9 cellular contexts compared by ENCODE assay signal in the genomic region with DNA sequence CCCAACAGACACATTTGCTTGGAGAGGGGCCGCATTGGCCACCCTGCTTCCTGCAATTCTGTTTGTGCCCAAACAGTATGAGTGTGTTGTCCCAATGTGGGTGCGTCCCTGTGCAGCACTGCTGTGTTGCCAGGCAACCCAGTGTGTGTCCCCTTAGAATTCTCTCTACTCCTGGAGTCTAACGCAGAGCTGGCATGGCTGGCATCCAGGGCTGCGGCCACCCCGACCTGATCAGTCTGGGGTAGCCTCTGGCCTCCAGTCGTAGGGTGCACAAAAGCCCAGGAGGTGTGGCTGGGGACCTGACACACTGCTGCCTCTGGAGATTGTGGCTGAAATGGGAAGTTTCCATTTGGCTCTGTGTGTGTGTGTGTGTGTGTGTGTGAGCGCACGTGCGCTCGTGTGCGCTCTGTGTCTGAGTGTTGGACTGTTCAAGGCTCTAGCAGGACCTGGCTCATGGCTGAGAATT. TPM values are rescaled to one million over a fixed set of nuclear protein-coding genes. Genes with fewer than 3 reads are reported as not detected.
A peak's percentile ranks its signal among the peaks of the same experiment; 100 is the strongest.
DNase-seq lines count a peak whose midpoint lies in the region; ATAC-seq and TF ChIP-seq lines count a peak whose summit lies in the region.
"Had no signal": no experiment of that assay in that cellular context is flagged by ENCODE, and none has a peak within 500 bp of the region (broad histone marks: within the 10 kb centered on the region; RNA-seq: fewer than 3 reads in every experiment).

No MANE protein-coding gene starts in this region.

- DNase-seq in HFFc6 = no peak
- no peak for DNase-seq in WTC11 (ENCODE audit: low spot score)
- DNase-seq in heart left ventricle = peak; percentile 55 to 78 (median 72)
- DNase-seq in sciatic nerve (ENCODE audit: low spot score) = no peak
- DNase-seq in activated naive CD4-positive, alpha-beta T cell treated with anti-CD3 and anti-CD28 coated beads, Interleukin-2, amount 50 U/mL, for 72 hours (ENCODE audit: low spot score in 2 of 2) = no peak
- no peak for DNase-seq in iPS-NIHi11 (ENCODE audit: low spot score)

- H3K9me3 ChIP-seq in heart left ventricle = no peaks in the 10 kb centered on the region

- H3K4me3 Mint-ChIP-seq in HFFc6 (no peak overlapping the region), WTC11 (no peak overlapping the region)

- H3K4me1 Mint-ChIP-seq in HFFc6 (ENCODE audit: low read depth) (peaks cover 22% of the 10 kb centered on the region), WTC11 (peaks cover 15% of the 10 kb centered on the region)

- peak overlapping the region; percentile 83 to 99 (median 92) for H3K27ac ChIP-seq in heart left ventricle

- peak overlapping the region in 2 of 12 donors; percentile 15 to 18 for H3K4me3 ChIP-seq in heart left ventricle

- 15 to 41% (median 24%) methylated on average over 9 to 11 of the region's 11 CpGs for WGBS in heart left ventricle, 4 donors

- H3K4me1 ChIP-seq in heart left ventricle = peaks cover 9 to 58% (median 48%) of the 10 kb centered on the region in 12 donors

- TF ChIP-seq POLR2A in heart left ventricle (IDR thresholded peaks at IDR 0.05) = no peak

- H3K36me3 Mint-ChIP-seq in HFFc6 (ENCODE audit: low read depth) (no peaks in the 10 kb centered on the region), WTC11 (no peaks in the 10 kb centered on the region)
- no peaks in the 10 kb centered on the region for H3K36me3 Mint-ChIP-seq in activated naive CD4-positive, alpha-beta T cell treated with anti-CD3 and anti-CD28 coated beads, Interleukin-2, amount 50 U/mL, for 72 hours

- CTCF ChIA-PET in WTC11 (lab: Charles Lee) = no interaction called here

- H3K9me3 Mint-ChIP-seq in HFFc6 (no peaks in the 10 kb centered on the region), WTC11 (no peaks in the 10 kb centered on the region)
- H3K9me3 Mint-ChIP-seq in activated naive CD4-positive, alpha-beta T cell treated with anti-CD3 and anti-CD28 coated beads, Interleukin-2, amount 50 U/mL, for 72 hours = no peaks in the 10 kb centered on the region

- H3K27ac Mint-ChIP-seq in HFFc6 (peak overlapping the region; percentile 23; the same call in 1 of the 2 replicates), WTC11 (peak overlapping the region; percentile 11; the same call in 1 of the 2 replicates)
- H3K27ac Mint-ChIP-seq in activated naive CD4-positive, alpha-beta T cell treated with anti-CD3 and anti-CD28 coated beads, Interleukin-2, amount 50 U/mL, for 72 hours = peak overlapping the region in 1 of 2 donors; percentile 48

- POLR2A ChIA-PET in WTC11 (lab: Charles Lee) = interaction anchor here (0.7 kb wide), 1 partner anchor 19 kb away, joined by 3 read pairs; no protein-coding TSS in a partner anchor

- intact Hi-C loops in heart left ventricle (cut with DNase I) (loop anchor here in 1 of 10 donors (1.0 kb wide), 1 partner anchor 26 kb away; no protein-coding TSS in a partner anchor), sciatic nerve (cut with DNase I) (no loop called here)

- no peaks in the 10 kb centered on the region for H3K27me3 ChIP-seq in heart left ventricle

- TF ChIP-seq CTCF in HFFc6 (IDR thresholded peaks at IDR 0.05) = no peak
- TF ChIP-seq CTCF in WTC11 (IDR thresholded peaks at IDR 0.05) = no peak
- TF ChIP-seq CTCF in heart left ventricle (IDR thresholded peaks at IDR 0.05) = peak in 5 of 12 donors; percentile 4 to 27 (median 13)

- peak; percentile 19; the same call in 1 of the 2 replicates for ATAC-seq in WTC11
- ATAC-seq in heart left ventricle = peak; percentile 17 to 49 (median 34)
- peak; percentile 47 for ATAC-seq in sciatic nerve
- ATAC-seq in activated naive CD4-positive, alpha-beta T cell treated with anti-CD3 and anti-CD28 coated beads, Interleukin-2, amount 50 U/mL, for 72 hours = no peak
- no peak for ATAC-seq in GM18870 (IDR thresholded peaks at IDR 0.05; ENCODE audit: unreplicated experiment)
- no peak for ATAC-seq in GM19452 (IDR thresholded peaks at IDR 0.05; ENCODE audit: unreplicated experiment)

- no peaks in the 10 kb centered on the region for H3K27me3 Mint-ChIP-seq in HFFc6 (ENCODE audit: insufficient read depth)
- 0 out of 2 replicates have a peak, but pooled peaks cover 3% of the 10 kb centered on the region for H3K27me3 Mint-ChIP-seq in WTC11 (ENCODE audit: low read depth)

- no peaks in the 10 kb centered on the region for H3K36me3 ChIP-seq in heart left ventricle

TF ChIP-seq in WTC11, 78 proteins besides CTCF, POLR2A, EP300 and RAD21 (continues in another document):
- no peak for TF ChIP-seq RORB (CRISPR knock-in tag; IDR thresholded peaks at IDR 0.05)
- TF ChIP-seq, protein P1, sequence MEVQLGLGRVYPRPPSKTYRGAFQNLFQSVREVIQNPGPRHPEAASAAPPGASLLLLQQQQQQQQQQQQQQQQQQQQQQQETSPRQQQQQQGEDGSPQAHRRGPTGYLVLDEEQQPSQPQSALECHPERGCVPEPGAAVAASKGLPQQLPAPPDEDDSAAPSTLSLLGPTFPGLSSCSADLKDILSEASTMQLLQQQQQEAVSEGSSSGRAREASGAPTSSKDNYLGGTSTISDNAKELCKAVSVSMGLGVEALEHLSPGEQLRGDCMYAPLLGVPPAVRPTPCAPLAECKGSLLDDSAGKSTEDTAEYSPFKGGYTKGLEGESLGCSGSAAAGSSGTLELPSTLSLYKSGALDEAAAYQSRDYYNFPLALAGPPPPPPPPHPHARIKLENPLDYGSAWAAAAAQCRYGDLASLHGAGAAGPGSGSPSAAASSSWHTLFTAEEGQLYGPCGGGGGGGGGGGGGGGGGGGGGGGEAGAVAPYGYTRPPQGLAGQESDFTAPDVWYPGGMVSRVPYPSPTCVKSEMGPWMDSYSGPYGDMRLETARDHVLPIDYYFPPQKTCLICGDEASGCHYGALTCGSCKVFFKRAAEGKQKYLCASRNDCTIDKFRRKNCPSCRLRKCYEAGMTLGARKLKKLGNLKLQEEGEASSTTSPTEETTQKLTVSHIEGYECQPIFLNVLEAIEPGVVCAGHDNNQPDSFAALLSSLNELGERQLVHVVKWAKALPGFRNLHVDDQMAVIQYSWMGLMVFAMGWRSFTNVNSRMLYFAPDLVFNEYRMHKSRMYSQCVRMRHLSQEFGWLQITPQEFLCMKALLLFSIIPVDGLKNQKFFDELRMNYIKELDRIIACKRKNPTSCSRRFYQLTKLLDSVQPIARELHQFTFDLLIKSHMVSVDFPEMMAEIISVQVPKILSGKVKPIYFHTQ (CRISPR knock-in tag; IDR thresholded peaks at IDR 0.05) = no peak
- TF ChIP-seq, protein P2, sequence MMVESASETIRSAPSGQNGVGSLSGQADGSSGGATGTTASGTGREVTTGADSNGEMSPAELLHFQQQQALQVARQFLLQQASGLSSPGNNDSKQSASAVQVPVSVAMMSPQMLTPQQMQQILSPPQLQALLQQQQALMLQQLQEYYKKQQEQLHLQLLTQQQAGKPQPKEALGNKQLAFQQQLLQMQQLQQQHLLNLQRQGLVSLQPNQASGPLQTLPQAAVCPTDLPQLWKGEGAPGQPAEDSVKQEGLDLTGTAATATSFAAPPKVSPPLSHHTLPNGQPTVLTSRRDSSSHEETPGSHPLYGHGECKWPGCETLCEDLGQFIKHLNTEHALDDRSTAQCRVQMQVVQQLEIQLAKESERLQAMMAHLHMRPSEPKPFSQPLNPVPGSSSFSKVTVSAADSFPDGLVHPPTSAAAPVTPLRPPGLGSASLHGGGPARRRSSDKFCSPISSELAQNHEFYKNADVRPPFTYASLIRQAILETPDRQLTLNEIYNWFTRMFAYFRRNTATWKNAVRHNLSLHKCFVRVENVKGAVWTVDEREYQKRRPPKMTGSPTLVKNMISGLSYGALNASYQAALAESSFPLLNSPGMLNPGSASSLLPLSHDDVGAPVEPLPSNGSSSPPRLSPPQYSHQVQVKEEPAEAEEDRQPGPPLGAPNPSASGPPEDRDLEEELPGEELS (CRISPR knock-in tag; IDR thresholded peaks at IDR 0.05) = no peak
- TF ChIP-seq, protein P3, sequence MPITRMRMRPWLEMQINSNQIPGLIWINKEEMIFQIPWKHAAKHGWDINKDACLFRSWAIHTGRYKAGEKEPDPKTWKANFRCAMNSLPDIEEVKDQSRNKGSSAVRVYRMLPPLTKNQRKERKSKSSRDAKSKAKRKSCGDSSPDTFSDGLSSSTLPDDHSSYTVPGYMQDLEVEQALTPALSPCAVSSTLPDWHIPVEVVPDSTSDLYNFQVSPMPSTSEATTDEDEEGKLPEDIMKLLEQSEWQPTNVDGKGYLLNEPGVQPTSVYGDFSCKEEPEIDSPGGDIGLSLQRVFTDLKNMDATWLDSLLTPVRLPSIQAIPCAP (CRISPR knock-in tag; IDR thresholded peaks at IDR 0.05) = no peak
- TF ChIP-seq TCF7 (CRISPR knock-in tag; IDR thresholded peaks at IDR 0.05; ENCODE audit: low read depth) = no peak
- TF ChIP-seq, protein P4, sequence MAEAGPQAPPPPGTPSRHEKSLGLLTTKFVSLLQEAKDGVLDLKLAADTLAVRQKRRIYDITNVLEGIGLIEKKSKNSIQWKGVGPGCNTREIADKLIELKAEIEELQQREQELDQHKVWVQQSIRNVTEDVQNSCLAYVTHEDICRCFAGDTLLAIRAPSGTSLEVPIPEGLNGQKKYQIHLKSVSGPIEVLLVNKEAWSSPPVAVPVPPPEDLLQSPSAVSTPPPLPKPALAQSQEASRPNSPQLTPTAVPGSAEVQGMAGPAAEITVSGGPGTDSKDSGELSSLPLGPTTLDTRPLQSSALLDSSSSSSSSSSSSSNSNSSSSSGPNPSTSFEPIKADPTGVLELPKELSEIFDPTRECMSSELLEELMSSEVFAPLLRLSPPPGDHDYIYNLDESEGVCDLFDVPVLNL (CRISPR knock-in tag; IDR thresholded peaks at IDR 0.05; ENCODE audit: borderline replicate concordance, low read depth) = no peak
- TF ChIP-seq ZNF671 (CRISPR knock-in tag; IDR thresholded peaks at IDR 0.05) = no peak
- TF ChIP-seq, protein P5, sequence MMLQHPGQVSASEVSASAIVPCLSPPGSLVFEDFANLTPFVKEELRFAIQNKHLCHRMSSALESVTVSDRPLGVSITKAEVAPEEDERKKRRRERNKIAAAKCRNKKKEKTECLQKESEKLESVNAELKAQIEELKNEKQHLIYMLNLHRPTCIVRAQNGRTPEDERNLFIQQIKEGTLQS (CRISPR knock-in tag; conservative IDR thresholded peaks at IDR 0.05) = no peak
- TF ChIP-seq GABPB1 (CRISPR knock-in tag; IDR thresholded peaks at IDR 0.05) = no peak
- TF ChIP-seq NR1H2 (CRISPR knock-in tag; IDR thresholded peaks at IDR 0.05) = no peak
- TF ChIP-seq, protein P6, sequence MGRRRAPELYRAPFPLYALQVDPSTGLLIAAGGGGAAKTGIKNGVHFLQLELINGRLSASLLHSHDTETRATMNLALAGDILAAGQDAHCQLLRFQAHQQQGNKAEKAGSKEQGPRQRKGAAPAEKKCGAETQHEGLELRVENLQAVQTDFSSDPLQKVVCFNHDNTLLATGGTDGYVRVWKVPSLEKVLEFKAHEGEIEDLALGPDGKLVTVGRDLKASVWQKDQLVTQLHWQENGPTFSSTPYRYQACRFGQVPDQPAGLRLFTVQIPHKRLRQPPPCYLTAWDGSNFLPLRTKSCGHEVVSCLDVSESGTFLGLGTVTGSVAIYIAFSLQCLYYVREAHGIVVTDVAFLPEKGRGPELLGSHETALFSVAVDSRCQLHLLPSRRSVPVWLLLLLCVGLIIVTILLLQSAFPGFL (CRISPR knock-in tag; IDR thresholded peaks at IDR 0.05; ENCODE audit: borderline replicate concordance) = no peak

RNA-seq across cellular contexts. Expression of a gene that starts 48.0 kb away (rescaled TPM):
- not detected for total RNA-seq in HFFc6 (2021; fragmentation: NEBNext Ultra II Directional; extraction: Animal tissue kit (Norgen Biotek cat#: 25700))
- total RNA-seq in WTC11 (2021) = not detected in 3 replicates
- not detected for total RNA-seq in heart left ventricle
- not detected for polyA plus RNA-seq in heart left ventricle
- not detected for total RNA-seq in sciatic nerve
- not detected for total RNA-seq in activated naive CD4-positive, alpha-beta T cell treated with anti-CD3 and anti-CD28 coated beads, Interleukin-2, amount 50 U/mL, for 72 hours
- total RNA-seq: HT1080 had no signal

Comparison
In these comparisons a context has a peak if more than half of its experiments do, and no peak if none do; other contexts are left out.
1. DNase-seq: peak in heart left ventricle (5 of 5); none in HFFc6 (single experiment), WTC11 (single experiment), sciatic nerve (single experiment), activated naive CD4-positive, alpha-beta T cell treated with anti-CD3 and anti-CD28 coated beads, Interleukin-2, amount 50 U/mL, for 72 hours (0 of 2) and iPS-NIHi11 (single experiment).
2. ATAC-seq: peak in WTC11 (single experiment), heart left ventricle (4 of 4) and sciatic nerve (single experiment); none in activated naive CD4-positive, alpha-beta T cell treated with anti-CD3 and anti-CD28 coated beads, Interleukin-2, amount 50 U/mL, for 72 hours (0 of 2), GM18870 (single experiment) and GM19452 (single experiment).